Comparison of ENCODE assay signal across 25 cellular contexts in the genomic region with DNA sequence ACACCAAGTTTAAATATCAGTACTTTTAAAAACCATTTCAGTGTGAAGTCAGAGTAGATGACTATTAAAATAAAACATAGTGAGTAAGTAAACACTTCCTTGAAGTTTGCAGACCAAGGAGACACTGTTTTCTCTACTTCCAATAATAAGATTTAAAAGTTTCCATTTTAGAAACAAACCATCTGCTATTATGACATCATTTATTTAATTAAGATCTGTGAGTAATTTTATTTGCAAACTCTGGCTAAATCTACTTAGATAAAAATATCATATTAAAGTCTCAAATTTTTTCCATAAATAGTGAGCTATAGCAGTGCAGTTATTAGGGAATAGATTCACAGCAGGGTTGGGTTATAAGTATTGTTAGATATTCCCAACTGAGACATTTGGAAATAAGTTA.
"Had no signal": no experiment of that assay in that cellular context is flagged by ENCODE, and none has a peak within 500 bp of the region (broad histone marks: within the 10 kb centered on the region; RNA-seq: fewer than 3 reads in every experiment).

No MANE protein-coding gene starts in this region.

- H3K27ac ChIP-seq: coronary artery, dorsolateral prefrontal cortex, epithelial cell of prostate, esophagus squamous epithelium, gastrocnemius medialis, heart right ventricle, left lung, lower lobe of right lung had no signal

- H3K27me3 ChIP-seq: dorsolateral prefrontal cortex, esophagus squamous epithelium, gastrocnemius medialis, heart right ventricle, left lung had no signal

- DNase-seq: dermis blood vessel endothelial cell; dorsolateral prefrontal cortex; effector CD4-positive, alpha-beta T cell; effector memory CD4-positive, alpha-beta T cell; erythroblast; esophagus squamous epithelium; foreskin fibroblast; foreskin melanocyte; gastrocnemius medialis; glutamatergic neuron; head of caudate nucleus; heart right ventricle; hypothalamus; immature natural killer cell; left cardiac atrium; left lung; left ventricle myocardium superior; lower lobe of right lung; mesenchymal stem cell; midbrain; naive thymus-derived CD4-positive, alpha-beta T cell had no signal

- H3K36me3 ChIP-seq: esophagus squamous epithelium, gastrocnemius medialis, heart right ventricle, left lung, lower lobe of right lung had no signal

- H3K9me3 ChIP-seq: esophagus squamous epithelium, gastrocnemius medialis, left lung, lower lobe of right lung had no signal

- H3K4me1 ChIP-seq: esophagus squamous epithelium, gastrocnemius medialis, heart right ventricle, left lung, lower lobe of right lung had no signal

- ATAC-seq: esophagus mucosa; gastrocnemius medialis; heart right ventricle; left cardiac atrium; left lung; left ventricle myocardium superior; lower lobe of right lung; naive thymus-derived CD4-positive, alpha-beta T cell had no signal

- H3K4me3 ChIP-seq: coronary artery, dorsolateral prefrontal cortex, esophagus squamous epithelium, gastrocnemius medialis, heart right ventricle, left lung, lower lobe of right lung had no signal

- FAIRE-seq: keratinocyte had no signal
